In genomic region chr2:19944205-19944845, GRCh38 we compare ENCODE assay signal across 22 cellular contexts.
"Had no signal": no experiment of that assay in that cellular context is flagged by ENCODE, and none has a peak within 500 bp of the region (broad histone marks: within the 10 kb centered on the region; RNA-seq: fewer than 3 reads in every experiment).

No MANE protein-coding gene starts in this region.

- H3K9me3 Mint-ChIP-seq: activated CD4-positive, alpha-beta T cell treated with anti-CD3 and anti-CD28 coated beads, Interleukin-2, amount 10 ng/mL, durations not matched to agents 7 days and 5 days; activated naive CD4-positive, alpha-beta T cell treated with anti-CD3 and anti-CD28 coated beads, Interleukin-2, amount 50 U/mL, for 24 hours; activated T-helper 1 cell treated with anti-CD3 and anti-CD28 coated beads, Interleukin-12 subunit alpha, Interleukin-12 subunit beta, Interleukin-2, Interleukin-4 antibody, amounts not matched to agents 30 ng/mL and 10 ng/mL and 1 ng/mL, durations not matched to agents 14 hours and 24 hours and 36 hours; naive thymus-derived CD4-positive, alpha-beta T cell; neural progenitor cell; stimulated activated naive B cell treated with anti-CD40 and anti-IgM and Interleukin-4, amounts not matched to agents 10 μg/mL and 1 μg/mL and 100 μg/mL, for 72 hours; T-helper 2 cell treated with Interferon-gamma antibody and Interleukin-4, amounts not matched to agents 5 μg/mL and 100 μg/mL, for 36 hours had no signal

- H3K4me1 Mint-ChIP-seq: activated CD4-positive, alpha-beta T cell treated with anti-CD3 and anti-CD28 coated beads, Interleukin-2, amount 10 ng/mL, durations not matched to agents 7 days and 5 days; activated naive CD4-positive, alpha-beta T cell treated with anti-CD3 and anti-CD28 coated beads, Interleukin-2, amount 50 U/mL, for 24 hours; naive thymus-derived CD4-positive, alpha-beta T cell; stimulated activated naive B cell treated with anti-CD40 and anti-IgM and Interleukin-4, amounts not matched to agents 10 μg/mL and 1 μg/mL and 100 μg/mL, for 72 hours had no signal

- H3K4me1 ChIP-seq: body of pancreas, left lung, neural progenitor cell, prostate gland, transverse colon had no signal

- H3K27me3 ChIP-seq: body of pancreas, left lung, neural progenitor cell, transverse colon had no signal

- H2AFZ ChIP-seq: neural progenitor cell had no signal

- H3K27me3 Mint-ChIP-seq: activated CD4-positive, alpha-beta T cell treated with anti-CD3 and anti-CD28 coated beads, Interleukin-2, amount 10 ng/mL, durations not matched to agents 7 days and 5 days; activated naive CD4-positive, alpha-beta T cell treated with anti-CD3 and anti-CD28 coated beads, Interleukin-2, amount 50 U/mL, for 24 hours; naive thymus-derived CD4-positive, alpha-beta T cell; stimulated activated naive B cell treated with anti-CD40 and anti-IgM and Interleukin-4, amounts not matched to agents 10 μg/mL and 1 μg/mL and 100 μg/mL, for 72 hours had no signal

- H3K9me3 ChIP-seq: body of pancreas, left lung, prostate gland, transverse colon had no signal

- H3K4me3 Mint-ChIP-seq: activated CD4-positive, alpha-beta T cell treated with anti-CD3 and anti-CD28 coated beads, Interleukin-2, amount 10 ng/mL, durations not matched to agents 7 days and 5 days; activated CD8-positive, alpha-beta T cell treated with anti-CD3 and anti-CD28 coated beads, Interleukin-2, amount 10 ng/mL, durations not matched to agents 7 days and 5 days; activated naive CD4-positive, alpha-beta T cell treated with anti-CD3 and anti-CD28 coated beads, Interleukin-2, amount 50 U/mL, for 24 hours; activated T-helper 1 cell treated with anti-CD3 and anti-CD28 coated beads, Interleukin-12 subunit alpha, Interleukin-12 subunit beta, Interleukin-2, Interleukin-4 antibody, amounts not matched to agents 30 ng/mL and 10 ng/mL and 1 ng/mL, durations not matched to agents 14 hours and 24 hours and 36 hours; naive thymus-derived CD4-positive, alpha-beta T cell; neural progenitor cell; stimulated activated naive B cell treated with anti-CD40 and anti-IgM and Interleukin-4, amounts not matched to agents 10 μg/mL and 1 μg/mL and 100 μg/mL, for 72 hours; T-helper 2 cell treated with Interferon-gamma antibody and Interleukin-4, amounts not matched to agents 5 μg/mL and 100 μg/mL, for 36 hours had no signal

- H3K27ac Mint-ChIP-seq: activated CD4-positive, alpha-beta T cell treated with anti-CD3 and anti-CD28 coated beads, Interleukin-2, amount 10 ng/mL, durations not matched to agents 7 days and 5 days; activated CD8-positive, alpha-beta T cell treated with anti-CD3 and anti-CD28 coated beads, Interleukin-2, amount 10 ng/mL, durations not matched to agents 7 days and 5 days; activated naive CD4-positive, alpha-beta T cell treated with anti-CD3 and anti-CD28 coated beads, Interleukin-2, amount 50 U/mL, for 24 hours; activated T-helper 1 cell treated with anti-CD3 and anti-CD28 coated beads, Interleukin-12 subunit alpha, Interleukin-12 subunit beta, Interleukin-2, Interleukin-4 antibody, amounts not matched to agents 30 ng/mL and 10 ng/mL and 1 ng/mL, durations not matched to agents 14 hours and 24 hours and 36 hours; neural progenitor cell; stimulated activated naive B cell treated with anti-CD40 and anti-IgM and Interleukin-4, amounts not matched to agents 10 μg/mL and 1 μg/mL and 100 μg/mL, for 72 hours; T-helper 2 cell treated with Interferon-gamma antibody and Interleukin-4, amounts not matched to agents 5 μg/mL and 100 μg/mL, for 36 hours had no signal

- H3K27ac ChIP-seq: body of pancreas, left lung, neural progenitor cell, prostate gland, transverse colon, VCaP had no signal

- H3K4me3 ChIP-seq: body of pancreas, left lung, lung, neural progenitor cell, prostate gland, transverse colon had no signal

- H3K36me3 ChIP-seq: left lung, neural progenitor cell, prostate gland had no signal

- ATAC-seq: activated CD8-positive, alpha-beta T cell treated with anti-CD3 and anti-CD28 coated beads, Interleukin-2, amount 10 ng/mL, durations not matched to agents 7 days and 5 days; body of pancreas; left lung; naive thymus-derived CD4-positive, alpha-beta T cell; stimulated activated naive B cell treated with anti-CD40 and anti-IgM and Interleukin-4, amounts not matched to agents 10 μg/mL and 1 μg/mL and 100 μg/mL, for 72 hours had no signal

- DNase-seq: activated CD4-positive, alpha-beta T cell treated with anti-CD3 and anti-CD28 coated beads, Interleukin-2, amount 10 ng/mL, durations not matched to agents 7 days and 5 days; activated CD4-positive, CD25-positive, alpha-beta regulatory T cell treated with anti-CD3 and anti-CD28 coated beads, Interleukin-2, amount 50 U/mL, for 72 hours; activated CD8-positive, alpha-beta T cell treated with anti-CD3 and anti-CD28 coated beads, Interleukin-2, amount 10 ng/mL, durations not matched to agents 7 days and 5 days; activated gamma-delta T cell; anterior cingulate cortex; body of pancreas; effector CD4-positive, alpha-beta T cell; erythroblast; foreskin melanocyte; left lung; naive thymus-derived CD4-positive, alpha-beta T cell; stimulated activated CD4-positive, alpha-beta T cell treated with anti-CD3 and anti-CD28 coated beads, Interleukin-2, amount 100 ng/mL, for 48 hours; stimulated activated CD8-positive, alpha-beta memory T cell treated with anti-CD3 and anti-CD28 coated beads, Interleukin-4, amount 100 ng/mL, for 48 hours; stimulated activated naive B cell treated with anti-CD40 and anti-IgM and Interleukin-4, amounts not matched to agents 10 μg/mL and 1 μg/mL and 100 μg/mL, for 72 hours; transverse colon had no signal
